In the genomic region with DNA sequence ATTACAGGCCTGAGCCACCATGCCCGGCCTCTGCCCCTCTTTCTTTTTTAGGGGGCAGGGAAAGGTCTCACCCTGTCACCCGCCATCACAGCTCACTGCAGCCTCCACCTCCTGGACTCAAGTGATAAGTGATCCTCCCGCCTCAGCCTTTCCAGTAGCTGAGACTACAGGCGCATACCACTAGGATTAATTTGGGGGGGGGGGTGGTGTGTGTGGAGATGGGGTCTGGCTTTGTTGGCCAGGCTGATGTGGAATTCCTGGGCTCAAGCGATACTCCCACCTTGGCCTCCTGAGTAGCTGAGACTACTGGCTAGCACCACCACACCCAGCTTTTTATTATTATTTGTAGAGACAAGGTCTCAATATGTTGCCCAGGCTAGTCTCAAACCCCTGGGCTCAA, we compare ENCODE assay signal across 26 cellular contexts. TPM values are rescaled to one million over a fixed set of nuclear protein-coding genes. Genes with fewer than 3 reads are reported as not detected.
DNase-seq lines count a peak whose midpoint lies in the region; ATAC-seq and TF ChIP-seq lines count a peak whose summit lies in the region.
"Had no signal": no experiment of that assay in that cellular context is flagged by ENCODE, and none has a peak within 500 bp of the region (broad histone marks: within the 10 kb centered on the region; RNA-seq: fewer than 3 reads in every experiment).

No MANE protein-coding gene starts in this region.

- H3K4me2 ChIP-seq in mesendoderm (ENCODE audit: low read length), result no peak overlapping the region
- H3K4me2 ChIP-seq: KMS-11 had no signal

- H3K36me3 ChIP-seq in H7 (replicated peaks; ENCODE audit: control insufficient read depth, insufficient read depth, low read length) (peaks cover 12% of the 10 kb centered on the region), mesendoderm (ENCODE audit: control insufficient read depth, insufficient read depth, low read length) (peaks cover 4% of the 10 kb centered on the region)

- H3K4me1 Mint-ChIP-seq in WTC11, result peaks cover 44% of the 10 kb centered on the region

- no peak overlapping the region for H3K23ac ChIP-seq in mesendoderm (ENCODE audit: low read length)

- H3K27ac ChIP-seq in mesendoderm (ENCODE audit: low read depth, low read length), result peak overlapping the region; percentile 69
- H3K27ac ChIP-seq: C4-2B, foreskin keratinocyte, KMS-11, suprapubic skin, VCaP had no signal

- peaks cover 4% of the 10 kb centered on the region for H3K79me2 ChIP-seq in mesendoderm (ENCODE audit: control insufficient read depth, insufficient read depth, low read length)

- H3K4me3 ChIP-seq in H7 (ENCODE audit: insufficient read depth, low read depth, low read length), result no peak overlapping the region
- no peak overlapping the region for H3K4me3 ChIP-seq in mesendoderm (ENCODE audit: low read length)
- H3K4me3 ChIP-seq: HAP-1, suprapubic skin had no signal

- H3K4me1 ChIP-seq in mesendoderm (ENCODE audit: control insufficient read depth, low read depth, low read length), result peaks cover 7% of the 10 kb centered on the region
- H3K4me1 ChIP-seq: foreskin keratinocyte had no signal

- H3K9ac ChIP-seq in mesendoderm (ENCODE audit: low read length), result no peak overlapping the region
- H3K9ac ChIP-seq: KMS-11 had no signal

- no peak overlapping the region for H3K27ac Mint-ChIP-seq in WTC11
- H3K27ac Mint-ChIP-seq: activated CD4-positive, alpha-beta T cell treated with anti-CD3 and anti-CD28 coated beads, Interleukin-2, amount 10 ng/mL, durations not matched to agents 7 days and 5 days; activated CD8-positive, alpha-beta memory T cell treated with anti-CD3 and anti-CD28 coated beads, Interleukin-2, amount 10 ng/mL, durations not matched to agents 7 days and 5 days; activated naive CD8-positive, alpha-beta T cell; activated T-helper 17 cell treated with anti-CD3 and anti-CD28 coated beads, Interleukin-2, amount 50 U/mL, for 72 hours; T-helper 1 cell treated with Interleukin-12 subunit alpha and Interleukin-12 subunit beta and Interleukin-4 antibody, amounts not matched to agents 30 μg/mL and 1 μg/mL, for 36 hours had no signal

- H3K4ac ChIP-seq in mesendoderm (ENCODE audit: low read depth, low read length), result no peak overlapping the region

- POLR2A ChIA-PET in WTC11 (lab: Charles Lee), result interaction anchor here (0.6 kb wide), 1 partner anchor 42 kb away, joined by 8 read pairs; no protein-coding TSS in a partner anchor

- WGBS in mesendoderm (ENCODE audit: extremely low coverage, insufficient coverage, low lambda C conversion rate), result no CpG with 5 or more reads among the region's 5 CpGs

- no peak overlapping the region for H2BK5ac ChIP-seq in mesendoderm (ENCODE audit: low read length)

- no peak overlapping the region for H2BK15ac ChIP-seq in mesendoderm (replicated peaks; ENCODE audit: low read depth)

- peaks cover 4% of the 10 kb centered on the region for H3K79me1 ChIP-seq in mesendoderm (ENCODE audit: low read length)

- H3K36me3 Mint-ChIP-seq in WTC11, result peaks cover 15% of the 10 kb centered on the region
- H3K36me3 Mint-ChIP-seq: activated CD8-positive, alpha-beta memory T cell treated with anti-CD3 and anti-CD28 coated beads, Interleukin-2, amount 10 ng/mL, durations not matched to agents 7 days and 5 days; activated naive CD8-positive, alpha-beta T cell had no signal

- no peak overlapping the region for H3K18ac ChIP-seq in mesendoderm (ENCODE audit: low read length)

- H3K27me3 ChIP-seq in H7 (ENCODE audit: control insufficient read depth, insufficient read depth, low read length) (no peaks in the 10 kb centered on the region), mesendoderm (ENCODE audit: insufficient read depth, low read length, poor library complexity) (no peaks in the 10 kb centered on the region)

- no peak overlapping the region for H4K8ac ChIP-seq in mesendoderm (ENCODE audit: low read depth, low read length)

- no peak for TF ChIP-seq CTCF in WTC11 (IDR thresholded peaks at IDR 0.05)

- no peaks in the 10 kb centered on the region; the same call in 1 of the 2 replicates for H3K27me3 Mint-ChIP-seq in WTC11 (ENCODE audit: low read depth)

- H3K9me3 Mint-ChIP-seq in WTC11, result no peaks in the 10 kb centered on the region
- H3K9me3 Mint-ChIP-seq: activated CD4-positive, alpha-beta T cell treated with anti-CD3 and anti-CD28 coated beads, Interleukin-2, amount 10 ng/mL, durations not matched to agents 7 days and 5 days; activated T-helper 17 cell treated with anti-CD3 and anti-CD28 coated beads, Interleukin-2, amount 50 U/mL, for 72 hours; T-helper 1 cell treated with Interleukin-12 subunit alpha and Interleukin-12 subunit beta and Interleukin-4 antibody, amounts not matched to agents 30 μg/mL and 1 μg/mL, for 36 hours had no signal

- no peak overlapping the region for H4K5ac ChIP-seq in mesendoderm (ENCODE audit: low read length)

- DNase-seq in H7, result peak; percentile 13
- no peak for DNase-seq in WTC11 (ENCODE audit: low spot score)
- DNase-seq in mesendoderm, result no peak
- no peak for DNase-seq in occipital lobe (lab: John Stamatoyannopoulos, UW)
- DNase-seq: activated CD4-positive, alpha-beta T cell treated with anti-CD3 and anti-CD28 coated beads, Interleukin-2, amount 10 ng/mL, durations not matched to agents 7 days and 5 days; activated CD8-positive, alpha-beta memory T cell treated with anti-CD3 and anti-CD28 coated beads, Interleukin-2, amount 10 ng/mL, durations not matched to agents 7 days and 5 days; DMS153; foreskin keratinocyte; NCI-H146; NCI-H2171 treated with DMSO at 0.1 percent for 48 hours; NCI-H526; stimulated activated CD4-positive, alpha-beta T cell treated with anti-CD3 and anti-CD28 coated beads, Interleukin-1b, Interleukin-23, amount 100 ng/mL, for 48 hours had no signal

- no peak for ATAC-seq in WTC11
- ATAC-seq in HG03095 (IDR thresholded peaks at IDR 0.05; ENCODE audit: unreplicated experiment), result no peak
- no peak for ATAC-seq in GM21423 (IDR thresholded peaks at IDR 0.05; ENCODE audit: unreplicated experiment)
- ATAC-seq: activated CD8-positive, alpha-beta memory T cell treated with anti-CD3 and anti-CD28 coated beads, Interleukin-2, amount 10 ng/mL, durations not matched to agents 7 days and 5 days; activated T-helper 17 cell treated with anti-CD3 and anti-CD28 coated beads, Interleukin-2, amount 50 U/mL, for 72 hours; foreskin keratinocyte had no signal

- peak overlapping the region; percentile 20 for H3K56ac ChIP-seq in mesendoderm (ENCODE audit: low read length)

- no peak overlapping the region for H2AK5ac ChIP-seq in mesendoderm (ENCODE audit: low read length)

- no peak overlapping the region for H3K4me3 Mint-ChIP-seq in WTC11
- H3K4me3 Mint-ChIP-seq: activated CD4-positive, alpha-beta T cell treated with anti-CD3 and anti-CD28 coated beads, Interleukin-2, amount 10 ng/mL, durations not matched to agents 7 days and 5 days; activated CD8-positive, alpha-beta memory T cell treated with anti-CD3 and anti-CD28 coated beads, Interleukin-2, amount 10 ng/mL, durations not matched to agents 7 days and 5 days; activated naive CD8-positive, alpha-beta T cell; activated T-helper 17 cell treated with anti-CD3 and anti-CD28 coated beads, Interleukin-2, amount 50 U/mL, for 72 hours; T-helper 1 cell treated with Interleukin-12 subunit alpha and Interleukin-12 subunit beta and Interleukin-4 antibody, amounts not matched to agents 30 μg/mL and 1 μg/mL, for 36 hours had no signal

- no peak overlapping the region for H2BK120ac ChIP-seq in mesendoderm (ENCODE audit: low read depth, low read length)

- CTCF ChIA-PET in WTC11 (lab: Charles Lee), result interaction anchor here (0.6 to 2.3 kb wide), 7 partner anchors 24 to 1469 kb away, joined by 3 to 8 read pairs (median 4); no protein-coding TSS in a partner anchor

TF ChIP-seq in WTC11, 78 proteins besides CTCF, POLR2A, EP300 and RAD21:
- TF ChIP-seq JAZF1 (CRISPR knock-in tag; IDR thresholded peaks at IDR 0.05) (no peak), ZNF121 (CRISPR knock-in tag; IDR thresholded peaks at IDR 0.05) (peak; percentile 18; the same call in 1 of the 2 replicates)
TF ChIP-seq in WTC11: peak in this region for 1.

RNA-seq across cellular contexts. Expression of gene APOE, which starts 4.2 kb away (rescaled TPM):
- total RNA-seq in H7 (2014; rRNA removed; shearing (Covaris generic)), result 826 and 994 TPM in 2 replicates
- 815 to 837 TPM (median 824 TPM) in 3 replicates for total RNA-seq in WTC11 (2021)
- 299 TPM for polyA plus RNA-seq in mesendoderm (2013, experiment 1 of 2)
- 297 TPM for polyA plus RNA-seq in mesendoderm (2013, experiment 2 of 2)
- 68.9 TPM for total RNA-seq in occipital lobe

RNA-seq across cellular contexts. Expression of gene APOC1, which starts 4.6 kb away (rescaled TPM):
- total RNA-seq in H7 (2014; rRNA removed; shearing (Covaris generic)), result 65.6 and 139 TPM in 2 replicates
- total RNA-seq in WTC11 (2021), result 76.2 to 101 TPM (median 86.5 TPM) in 3 replicates
- polyA plus RNA-seq in mesendoderm (2013, experiment 1 of 2), result 435 TPM
- 437 TPM for polyA plus RNA-seq in mesendoderm (2013, experiment 2 of 2)
- 5.3 TPM for total RNA-seq in occipital lobe
- total RNA-seq: activated CD4-positive, alpha-beta T cell treated with anti-CD3 and anti-CD28 coated beads, Interleukin-2, amount 10 ng/mL, durations not matched to agents 7 days and 5 days had no signal

RNA-seq across cellular contexts. Expression of gene TOMM40, which starts 18.7 kb away (rescaled TPM):
- 160 and 204 TPM in 2 replicates for total RNA-seq in H7 (2014; rRNA removed; shearing (Covaris generic))
- total RNA-seq in WTC11 (2021) (166 to 221 TPM (median 181 TPM) in 3 replicates), occipital lobe (23.1 TPM)
- 167 TPM for polyA plus RNA-seq in mesendoderm (2013, experiment 1 of 2)
- polyA plus RNA-seq in mesendoderm (2013, experiment 2 of 2), result 165 TPM

RNA-seq across cellular contexts. Expression of gene APOC4, which starts 32.3 kb away (rescaled TPM):
- total RNA-seq in H7 (2014; rRNA removed; shearing (Covaris generic)), result not detected in 2 replicates
- total RNA-seq in WTC11 (2021), result not detected in 3 replicates
- polyA plus RNA-seq in mesendoderm (2013, experiment 1 of 2), result not detected
- not detected for polyA plus RNA-seq in mesendoderm (2013, experiment 2 of 2)
- not detected for total RNA-seq in occipital lobe
- total RNA-seq: activated CD4-positive, alpha-beta T cell treated with anti-CD3 and anti-CD28 coated beads, Interleukin-2, amount 10 ng/mL, durations not matched to agents 7 days and 5 days; activated CD8-positive, alpha-beta memory T cell treated with anti-CD3 and anti-CD28 coated beads, Interleukin-2, amount 10 ng/mL, durations not matched to agents 7 days and 5 days; activated T-helper 17 cell treated with anti-CD3 and anti-CD28 coated beads, Interleukin-2, amount 50 U/mL, for 72 hours; epithelial cell of proximal tubule; foreskin keratinocyte; lower leg skin; pulmonary artery endothelial cell; skeletal muscle tissue; suprapubic skin had no signal
- polyA plus RNA-seq: foreskin keratinocyte had no signal

RNA-seq across cellular contexts. Expression of gene APOC2, which starts 36.1 kb away (rescaled TPM):
- not detected in 2 replicates for total RNA-seq in H7 (2014; rRNA removed; shearing (Covaris generic))
- total RNA-seq in WTC11 (2021) (0.66 to 0.81 TPM in 2 of 3 replicates, not detected in the other), occipital lobe (1.4 TPM)
- 0.06 TPM for polyA plus RNA-seq in mesendoderm (2013, experiment 1 of 2)
- not detected for polyA plus RNA-seq in mesendoderm (2013, experiment 2 of 2)
- total RNA-seq: activated CD4-positive, alpha-beta T cell treated with anti-CD3 and anti-CD28 coated beads, Interleukin-2, amount 10 ng/mL, durations not matched to agents 7 days and 5 days; activated CD8-positive, alpha-beta memory T cell treated with anti-CD3 and anti-CD28 coated beads, Interleukin-2, amount 10 ng/mL, durations not matched to agents 7 days and 5 days; activated T-helper 17 cell treated with anti-CD3 and anti-CD28 coated beads, Interleukin-2, amount 50 U/mL, for 72 hours; epithelial cell of proximal tubule; foreskin keratinocyte; pulmonary artery endothelial cell; skeletal muscle tissue had no signal
- polyA plus RNA-seq: foreskin keratinocyte had no signal

Comparison
In these comparisons a context has a peak if more than half of its experiments do, and no peak if none do; other contexts are left out.
1. RNA of gene APOE, which starts 4.2 kb away (total RNA-seq): 826 to 994 TPM in H7 and 815 to 837 TPM in WTC11; 68.9 TPM in occipital lobe (single experiment); every median in the first group is over 10 times any median in the second.
2. RNA of gene APOC1, which starts 4.6 kb away (total RNA-seq): 65.6 to 139 TPM in H7 and 76.2 to 101 TPM in WTC11; 5.3 TPM in occipital lobe (single experiment); every median in the first group is over 10 times any median in the second.